Comparison of ENCODE assay signal across 8 cellular contexts in genomic region chr18:9612989-9613388, GRCh38. TPM values are rescaled to one million over a fixed set of nuclear protein-coding genes. Genes with fewer than 3 reads are reported as not detected.
A peak's percentile ranks its signal among the peaks of the same experiment; 100 is the strongest.
DNase-seq lines count a peak whose midpoint lies in the region; ATAC-seq and TF ChIP-seq lines count a peak whose summit lies in the region.

No MANE protein-coding gene starts in this region.

- POLR2A ChIA-PET in naive thymus-derived CD8-positive, alpha-beta T cell (lab: Charles Lee), result interaction anchor here (0.9 kb wide), 1 partner anchor 10 kb away, joined by 3 read pairs; no protein-coding TSS in a partner anchor

- no peaks in the 10 kb centered on the region for H3K27me3 ChIP-seq in BLaER1 treated with 17β-estradiol and CSF1 and Interleukin-3, amounts not matched to agents 10 nM and 100 nM
- no peaks in the 10 kb centered on the region for H3K27me3 ChIP-seq in KMS-11 (ENCODE audit: insufficient read depth, low read depth)

- no peaks in the 10 kb centered on the region for H3K27me3 Mint-ChIP-seq in naive thymus-derived CD8-positive, alpha-beta T cell

- H3K9ac ChIP-seq in BLaER1 treated with 17β-estradiol and CSF1 and Interleukin-3, amounts not matched to agents 10 nM and 100 nM, result peak overlapping the region; percentile 91 to 99 (median 95)
- peak overlapping the region; percentile 80; the same call in 1 of the 2 replicates for H3K9ac ChIP-seq in KMS-11

- H4K20me1 ChIP-seq in BLaER1 treated with 17β-estradiol and CSF1 and Interleukin-3, amounts not matched to agents 10 nM and 100 nM, result peaks cover 38 to 59% (median 53%) of the 10 kb centered on the region in 11 experiments; a peak in 21 of 22 replicates
- H4K20me1 ChIP-seq in KMS-11 (ENCODE audit: insufficient read depth), result no peaks in the 10 kb centered on the region

- peak overlapping the region; percentile 63 to 93 (median 85) for H3K4me2 ChIP-seq in BLaER1 treated with 17β-estradiol and CSF1 and Interleukin-3, amounts not matched to agents 10 nM and 100 nM
- H3K4me2 ChIP-seq in KMS-11, result peak overlapping the region; percentile 93

- H3K9me3 Mint-ChIP-seq in naive thymus-derived CD8-positive, alpha-beta T cell, result no peaks in the 10 kb centered on the region

- H3K4me1 Mint-ChIP-seq in naive thymus-derived CD8-positive, alpha-beta T cell, result peaks cover 24 to 53% (median 46%) of the 10 kb centered on the region in 4 donors

- H3K4me1 ChIP-seq in BLaER1 treated with 17β-estradiol and CSF1 and Interleukin-3, amounts not matched to agents 10 nM and 100 nM, result peaks cover 32 to 75% (median 40%) of the 10 kb centered on the region in 10 experiments
- H3K4me1 ChIP-seq in KMS-11 (ENCODE audit: low read depth, poor library complexity, severe bottlenecking), result peaks cover 57% of the 10 kb centered on the region

- DNase-seq in cardiac fibroblast (ENCODE audit: low read depth in 2 of 2) (no peak), middle frontal gyrus (ENCODE audit: extremely low spot score, low spot score) (no peak), DMS153 treated with DMSO at 0.1 percent for 48 hours (lab: John Stamatoyannopoulos, UW; ENCODE audit: unreplicated experiment) (no peak), HuH-7.5 (ENCODE audit: low spot score) (no peak)
- DNase-seq in naive thymus-derived CD8-positive, alpha-beta T cell, result no peak

- H3K4me3 Mint-ChIP-seq in naive thymus-derived CD8-positive, alpha-beta T cell, result peak overlapping the region; percentile 84 to 99 (median 92)

- peaks cover 16 to 38% (median 21%) of the 10 kb centered on the region in 11 experiments for H3K36me3 ChIP-seq in BLaER1 treated with 17β-estradiol and CSF1 and Interleukin-3, amounts not matched to agents 10 nM and 100 nM
- no peaks in the 10 kb centered on the region for H3K36me3 ChIP-seq in KMS-11 (ENCODE audit: insufficient read depth)

- H3K4me3 ChIP-seq in BLaER1 treated with 17β-estradiol and CSF1 and Interleukin-3, amounts not matched to agents 10 nM and 100 nM, result peak overlapping the region; percentile 78 to 92 (median 84)
- H3K4me3 ChIP-seq in KMS-11 (IDR thresholded peaks at IDR 0.05; ENCODE audit: insufficient read depth, low read depth, low read length), result no peak overlapping the region
- peak overlapping the region; percentile 79 to 81 for H3K4me3 ChIP-seq in cardiac fibroblast (replicated peaks in 1 of 2; ENCODE audit: low read depth in 2 of 2, low read length in 2 of 2)

- peaks cover 0 to 13% (median 2%) of the 10 kb centered on the region in 3 donors for H3K36me3 Mint-ChIP-seq in naive thymus-derived CD8-positive, alpha-beta T cell

- ATAC-seq in naive thymus-derived CD8-positive, alpha-beta T cell, result no peak
- ATAC-seq in GM19328 (IDR thresholded peaks at IDR 0.05; ENCODE audit: unreplicated experiment), result no peak

- no peaks in the 10 kb centered on the region for H3K9me3 ChIP-seq in BLaER1 treated with 17β-estradiol and CSF1 and Interleukin-3, amounts not matched to agents 10 nM and 100 nM (replicated peaks in 1 of 11)

- H3K27ac ChIP-seq in BLaER1 treated with 17β-estradiol and CSF1 and Interleukin-3, amounts not matched to agents 10 nM and 100 nM, result peak overlapping the region; percentile 90 to 97 (median 95); a peak in 19 of 22 replicates
- peak overlapping the region; percentile 75 for H3K27ac ChIP-seq in KMS-11

- H3K79me2 ChIP-seq in KMS-11 (ENCODE audit: insufficient read depth, low read depth), result peaks cover 56% of the 10 kb centered on the region

- no peak for TF ChIP-seq CTCF in KMS-11 (conservative IDR thresholded peaks at IDR 0.05; ENCODE audit: low read depth, low read length)
- no peak for TF ChIP-seq CTCF in cardiac fibroblast (IDR thresholded peaks at IDR 0.05; ENCODE audit: low read depth, low read length)

- H3K27ac Mint-ChIP-seq in naive thymus-derived CD8-positive, alpha-beta T cell, result peak overlapping the region in 7 of 10 donors; percentile 82 to 96 (median 87)

- peak overlapping the region; percentile 66; the same call in 1 of the 2 replicates for H2AFZ ChIP-seq in KMS-11 (ENCODE audit: low read depth)

RNA-seq across cellular contexts. Expression of gene PPP4R1, which starts 1.4 kb away (rescaled TPM):
- 10 to 100 TPM; 33.4 to 34.4 TPM for total RNA-seq in naive thymus-derived CD8-positive, alpha-beta T cell
- polyA plus RNA-seq in naive thymus-derived CD8-positive, alpha-beta T cell, result 1 to 10 TPM; 3.8 to 6.5 (median 6.4) TPM
